11 cellular contexts compared by ENCODE assay signal in the genomic region with DNA sequence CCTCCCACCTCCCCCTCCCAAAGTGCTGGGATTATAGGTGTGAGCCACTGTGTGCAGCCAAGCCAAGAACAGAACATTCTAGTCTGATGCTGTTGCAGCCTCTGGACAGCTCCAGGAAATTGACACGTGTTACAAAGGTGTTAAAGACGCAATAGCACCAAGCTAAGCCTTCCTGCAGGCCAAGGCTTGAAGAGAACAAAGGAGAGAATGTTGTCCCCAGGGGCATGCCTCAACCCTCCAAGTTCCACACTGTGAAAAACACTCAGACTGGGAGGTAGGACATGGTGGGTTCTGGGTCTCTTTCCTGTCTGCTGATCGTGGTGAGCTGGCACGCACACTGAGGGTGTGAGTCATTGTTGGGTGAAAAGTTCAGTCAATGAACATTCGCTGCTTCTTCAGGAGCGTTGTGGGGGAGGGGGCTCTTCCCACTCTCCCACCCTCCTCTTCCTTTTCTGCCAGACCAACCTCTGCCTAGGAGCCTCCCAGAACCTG. TPM values are rescaled to one million over a fixed set of nuclear protein-coding genes. Genes with fewer than 3 reads are reported as not detected.
DNase-seq lines count a peak whose midpoint lies in the region; ATAC-seq, FAIRE-seq and TF ChIP-seq lines count a peak whose summit lies in the region.
"Had no signal": no experiment of that assay in that cellular context is flagged by ENCODE, and none has a peak within 500 bp of the region (broad histone marks: within the 10 kb centered on the region; RNA-seq: fewer than 3 reads in every experiment).

No MANE protein-coding gene starts in this region.

- no peaks in the 10 kb centered on the region for H3K27me3 ChIP-seq in bronchial epithelial cell (ENCODE audit: control insufficient read depth, insufficient read depth, low read length)
- H3K27me3 ChIP-seq: hepatocyte had no signal

- TF ChIP-seq POLR2A in lower leg skin (IDR thresholded peaks at IDR 0.05): no peak

- no peaks in the 10 kb centered on the region for H3K36me3 ChIP-seq in bronchial epithelial cell (ENCODE audit: control insufficient read depth, insufficient read depth, low read length)

- intact Hi-C loops in lower leg skin (cut with DNase I; ENCODE audit: low total_unique reads): no loop called here

- WGBS in lower leg skin, 2 donors: 13 to 15% methylated on average over 6 of the region's 6 CpGs

- TF ChIP-seq CTCF in bronchial epithelial cell (IDR thresholded peaks at IDR 0.05; ENCODE audit: insufficient read depth, low read length, severe bottlenecking): no peak
- no peak for TF ChIP-seq CTCF in lower leg skin (IDR thresholded peaks at IDR 0.05)

- H3K4me3 ChIP-seq in bronchial epithelial cell (ENCODE audit: low read depth, low read length) (no peak overlapping the region), lower leg skin (ENCODE audit: low read depth, poor library complexity, severe bottlenecking) (no peak overlapping the region)
- H3K4me3 ChIP-seq: hepatocyte had no signal

- ATAC-seq in HG02884 (IDR thresholded peaks at IDR 0.05; ENCODE audit: unreplicated experiment): no peak
- no peak for ATAC-seq in GM19455 (IDR thresholded peaks at IDR 0.05; ENCODE audit: unreplicated experiment)

- DNase-seq in GM03348 (ENCODE audit: low spot score) (peak; percentile 32), NCI-H69 (lab: John Stamatoyannopoulos, UW) (peak; percentile 17), bronchial epithelial cell (ENCODE audit: low read depth) (peak; percentile 71), non-pigmented ciliary epithelial cell (ENCODE audit: low read depth) (peak; percentile 59), lower leg skin (ENCODE audit: low spot score in 2 of 2) (no peak), ACHN (no peak)
- DNase-seq: NCI-H2171 treated with DMSO at 0.1 percent for 48 hours, substantia nigra had no signal

- in situ Hi-C loops in ACHN (cut with HindIII; ENCODE audit: low pct_ligation_motif_present, low pct_unique_long_range_greater_than_20kb, low sequenced_read_pairs): no loop called here

- no peak for FAIRE-seq in bronchial epithelial cell (lab: Jason Lieb, UNC)

RNA-seq across cellular contexts. Expression of a gene that starts 5.3 kb away (rescaled TPM):
- 7.4 and 10.3 TPM in 2 replicates for total RNA-seq in bronchial epithelial cell
- 100 to 1,000 TPM; 123 to 200 (median 161) TPM for total RNA-seq in lower leg skin

Comparison
In these comparisons a context has a peak if more than half of its experiments do, and no peak if none do; other contexts are left out.
1. DNase-seq: peak in GM03348 (single experiment), NCI-H69 (single experiment), bronchial epithelial cell (single experiment) and non-pigmented ciliary epithelial cell (single experiment); none in lower leg skin (0 of 2) and ACHN (single experiment).
2. RNA of a gene that starts 5.3 kb away (total RNA-seq): 123 to 200 TPM in lower leg skin; 7.4 to 10.3 TPM in bronchial epithelial cell; every median in the first group is over 10 times any median in the second.